In genomic region chr2:36597003-36597531, GRCh38 we compare ENCODE assay signal across 8 cellular contexts. TPM values are rescaled to one million over a fixed set of nuclear protein-coding genes. Genes with fewer than 3 reads are reported as not detected.
DNase-seq lines count a peak whose midpoint lies in the region; ATAC-seq and TF ChIP-seq lines count a peak whose summit lies in the region.

No MANE protein-coding gene starts in this region.

- no peak for TF ChIP-seq CTCF in CD4-positive, alpha-beta T cell (IDR thresholded peaks at IDR 0.05)
- TF ChIP-seq CTCF in NB4 (IDR thresholded peaks at IDR 0.05; ENCODE audit: low read depth, low read length), result no peak

- no peak overlapping the region for H3K27ac ChIP-seq in CD4-positive, alpha-beta T cell (ENCODE audit: low read depth, low read length)

- no peak for TF ChIP-seq POLR2A in NB4 (IDR thresholded peaks at IDR 0.05; ENCODE audit: extremely low read depth, insufficient read length)

- peaks cover 6% of the 10 kb centered on the region for H3K36me3 ChIP-seq in neuron (ENCODE audit: insufficient read depth, low read length)

- peaks cover 11% of the 10 kb centered on the region for H3K4me1 ChIP-seq in neuron (ENCODE audit: insufficient read depth, low read length)

- H3K27ac Mint-ChIP-seq in CD4-positive, alpha-beta T cell, result peak overlapping the region; percentile 28
- peak overlapping the region; percentile 72 to 73 for H3K27ac Mint-ChIP-seq in effector memory CD8-positive, alpha-beta T cell

- H3K27me3 ChIP-seq in CD4-positive, alpha-beta T cell (ENCODE audit: control insufficient read depth, insufficient read depth, low read length), result no peaks in the 10 kb centered on the region
- H3K27me3 ChIP-seq in neuron (ENCODE audit: insufficient read depth, low read length), result no peaks in the 10 kb centered on the region

- H2AFZ ChIP-seq in neuron (ENCODE audit: low read depth, low read length), result peak overlapping the region; percentile 11

- ATAC-seq in CD4-positive, alpha-beta T cell (ENCODE audit: poor library complexity), result no peak
- no peak for ATAC-seq in effector memory CD8-positive, alpha-beta T cell (replicated peaks)

- H3K36me3 Mint-ChIP-seq in CD4-positive, alpha-beta T cell (ENCODE audit: low read depth), result no peaks in the 10 kb centered on the region
- H3K36me3 Mint-ChIP-seq in effector memory CD8-positive, alpha-beta T cell (ENCODE audit: insufficient read depth), result no peaks in the 10 kb centered on the region

- intact Hi-C loops in CD4-positive, alpha-beta T cell (cut with DNase I, micrococcal nuclease), result loop anchor here in 1 of 2 experiments (10.0 kb wide), 2 partner anchors 352 to 598 kb away; partner anchors contain the start of gene CEBPZOS

- CTCF ChIA-PET in CD4-positive, alpha-beta T cell (lab: Charles Lee), result no interaction called here

- no peaks in the 10 kb centered on the region for H3K27me3 Mint-ChIP-seq in CD4-positive, alpha-beta T cell
- no peaks in the 10 kb centered on the region for H3K27me3 Mint-ChIP-seq in effector memory CD8-positive, alpha-beta T cell

- H3K4me3 ChIP-seq in NB4 (ENCODE audit: low read depth, low read length), result peak overlapping the region; percentile 90
- peak overlapping the region; percentile 65 for H3K4me3 ChIP-seq in neuron (ENCODE audit: low read length)

- no peak for DNase-seq in CD4-positive, alpha-beta T cell
- DNase-seq in NB4 (ENCODE audit: low read depth), result no peak
- DNase-seq in effector memory CD8-positive, alpha-beta T cell, result no peak
- DNase-seq in NK-92 (lab: John Stamatoyannopoulos, UW; ENCODE audit: unreplicated experiment), result no peak
- DNase-seq in Ammon's horn (ENCODE audit: low spot score), result no peak
- no peak for DNase-seq in HT-29 (ENCODE audit: low spot score)
- no peak for DNase-seq in EL

- H3K4me3 Mint-ChIP-seq in CD4-positive, alpha-beta T cell, result peak overlapping the region; percentile 97
- peak overlapping the region; percentile 90 to 96 for H3K4me3 Mint-ChIP-seq in effector memory CD8-positive, alpha-beta T cell

- H3K4me1 Mint-ChIP-seq in CD4-positive, alpha-beta T cell (ENCODE audit: low read depth), result peaks cover 42% of the 10 kb centered on the region
- H3K4me1 Mint-ChIP-seq in effector memory CD8-positive, alpha-beta T cell (ENCODE audit: low read depth in 2 of 2), result peaks cover 35 to 38% of the 10 kb centered on the region in 2 donors

- H3K9me3 ChIP-seq in CD4-positive, alpha-beta T cell (ENCODE audit: control insufficient read depth, low read length), result no peaks in the 10 kb centered on the region
- no peaks in the 10 kb centered on the region for H3K9me3 ChIP-seq in neuron (ENCODE audit: low read length)

- POLR2A ChIA-PET in CD4-positive, alpha-beta T cell (lab: Charles Lee), result no interaction called here

- no peaks in the 10 kb centered on the region for H3K9me3 Mint-ChIP-seq in CD4-positive, alpha-beta T cell
- H3K9me3 Mint-ChIP-seq in effector memory CD8-positive, alpha-beta T cell, result no peaks in the 10 kb centered on the region

RNA-seq across cellular contexts. Expression of gene FEZ2, which starts 0.9 kb away (rescaled TPM):
- 1 to 10 TPM; 4.8 to 5.6 TPM for total RNA-seq in CD4-positive, alpha-beta T cell
- 11.1 and 12.2 TPM in 2 replicates for total RNA-seq in HT-29 (2014; rRNA removed; shearing (Covaris generic))
